8 cellular contexts compared by ENCODE assay signal in genomic region chr21:39348355-39349210, GRCh38.
A peak's percentile ranks its signal among the peaks of the same experiment; 100 is the strongest.
DNase-seq lines count a peak whose midpoint lies in the region; ATAC-seq and TF ChIP-seq lines count a peak whose summit lies in the region.

Gene HMGN1 (minus strand): TSS chr21:39349088. CDS start chr21:39348917, 171 bp downstream.

- peak within 1 kb of the TSS; percentile 63 to 91 for H3K4me3 ChIP-seq in muscle layer of colon (ENCODE audit: low read depth in 1 of 2, low read length in 2 of 2)

- ATAC-seq in GM21576 (IDR thresholded peaks at IDR 0.05; ENCODE audit: unreplicated experiment), result peak; percentile 44

- no peak for TF ChIP-seq EP300 in Ishikawa (IDR thresholded peaks at IDR 0.05; ENCODE audit: borderline replicate concordance)

- H3K4me1 ChIP-seq in muscle layer of colon (ENCODE audit: insufficient read depth, low read length), result peaks cover 23% of the 10 kb centered on the region

- peaks cover 10% of the 10 kb centered on the region for H3K36me3 ChIP-seq in muscle layer of colon (ENCODE audit: insufficient read depth, low read length)

- DNase-seq in DMS 273 treated with DMSO at 0.1 percent for 48 hours (lab: John Stamatoyannopoulos, UW) (peak; percentile 76), OCI-M2 (lab: John Stamatoyannopoulos, UW; ENCODE audit: unreplicated experiment) (peak; percentile 98), activated T-cell treated with anti-CD3 and anti-CD28 coated beads for 4 hours (peak; percentile 87), erythroblast (lab: John Stamatoyannopoulos, UW) (peak; percentile 93 to 95)
- peak; percentile 86 for DNase-seq in stimulated activated CD8-positive, alpha-beta memory T cell treated with anti-CD3 and anti-CD28 coated beads, Interleukin-7, amount 100 ng/mL, for 24 hours (ENCODE audit: low read depth)

- H3K27me3 ChIP-seq in muscle layer of colon (ENCODE audit: control insufficient read depth in 1 of 2, insufficient read depth in 2 of 2, low read length in 2 of 2), result no peaks in the 10 kb centered on the region

- no peak for TF ChIP-seq RAD21 in Ishikawa (IDR thresholded peaks at IDR 0.05; ENCODE audit: low read depth)

- H3K9me3 ChIP-seq in muscle layer of colon (ENCODE audit: low read length), result no peaks in the 10 kb centered on the region

- no peak for TF ChIP-seq POLR2A in erythroblast (IDR thresholded peaks at IDR 0.05; ENCODE audit: low read length)

- peak within 1 kb of the TSS; percentile 79 for H3K9ac ChIP-seq in muscle layer of colon (ENCODE audit: low read length)

- peak within 1 kb of the TSS; percentile 91 for H3K27ac ChIP-seq in muscle layer of colon (ENCODE audit: low read depth, low read length)

TF ChIP-seq in Ishikawa, 13 proteins besides CTCF, POLR2A, EP300 and RAD21:
- TF ChIP-seq TCF12 (IDR thresholded peaks at IDR 0.05; ENCODE audit: low read depth) (no peak), CREB1 (IDR thresholded peaks at IDR 0.05; ENCODE audit: low read depth) (no peak; the same call in 1 of the 2 replicates), NFIC (IDR thresholded peaks at IDR 0.05) (no peak), REST (IDR thresholded peaks at IDR 0.05; ENCODE audit: low read depth) (0 out of 2 replicates have a peak, but pooled peaks have one; percentile 4), TAF1 (IDR thresholded peaks at IDR 0.05; ENCODE audit: low read depth) (peak; percentile 68; the same call in 1 of the 2 replicates), EGR1 (IDR thresholded peaks at IDR 0.05) (peak; percentile 93), MAX (IDR thresholded peaks at IDR 0.05) (peak; percentile 62), ZBTB7A (IDR thresholded peaks at IDR 0.05; ENCODE audit: low read depth) (0 out of 2 replicates have a peak, but pooled peaks have one; percentile 36), USF1 (IDR thresholded peaks at IDR 0.05) (no peak), TEAD4 (IDR thresholded peaks at IDR 0.05) (0 out of 2 replicates have a peak, but pooled peaks have one; percentile 20), YY1 (IDR thresholded peaks at IDR 0.05; ENCODE audit: low read depth) (no peak), CEBPB (IDR thresholded peaks at IDR 0.05) (no peak), FOXM1 (IDR thresholded peaks at IDR 0.05; ENCODE audit: borderline replicate concordance, low read depth) (no peak)

Comparison
In these comparisons a context has a peak if more than half of its experiments do, and no peak if none do; other contexts are left out.
1. Peak in every context shown above with its lines: DNase-seq, ATAC-seq, H3K4me3 ChIP-seq and H3K27ac ChIP-seq.